ENCODE assay signal across 6 cellular contexts in the genomic region with DNA sequence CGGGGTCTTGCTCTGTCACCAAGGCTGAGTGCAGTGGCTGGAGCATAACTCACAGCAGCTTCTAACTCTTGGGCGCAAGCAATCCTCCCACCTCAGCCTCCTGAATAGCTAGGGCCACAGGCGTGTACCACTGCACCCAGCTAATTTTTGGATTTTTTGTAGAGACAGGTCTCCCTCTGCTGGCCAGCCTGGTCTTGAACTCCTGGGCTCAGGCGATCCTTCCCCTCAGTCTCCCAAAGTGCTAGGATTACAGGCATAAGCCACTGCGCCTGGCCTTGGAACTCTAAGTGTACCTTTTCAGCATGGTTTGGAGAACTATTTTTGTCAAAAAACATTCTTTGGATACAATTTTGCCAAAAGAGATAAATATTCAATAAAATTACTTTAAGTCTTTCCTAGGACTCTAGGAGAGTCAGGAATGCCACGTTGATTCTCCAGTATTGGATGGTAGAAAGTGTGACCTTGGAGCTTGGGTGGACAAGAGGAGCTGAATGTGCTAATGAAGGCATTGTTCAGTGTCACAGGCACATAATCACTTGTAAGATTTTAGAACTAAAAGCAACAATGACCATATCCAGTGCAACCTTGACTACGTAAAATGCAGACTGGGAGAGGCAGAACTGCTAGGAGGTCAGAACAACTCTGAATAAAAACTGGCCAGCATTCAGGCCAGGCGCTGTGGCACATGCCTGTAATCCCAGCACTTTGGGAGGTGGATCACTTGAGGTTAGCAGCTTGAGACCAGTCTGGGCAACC. TPM values are rescaled to one million over a fixed set of nuclear protein-coding genes. Genes with fewer than 3 reads are reported as not detected.
DNase-seq lines count a peak whose midpoint lies in the region; ATAC-seq and TF ChIP-seq lines count a peak whose summit lies in the region.

No MANE protein-coding gene starts in this region.

- H3K27me3 Mint-ChIP-seq in activated CD4-positive, alpha-beta T cell treated with anti-CD3 and anti-CD28 coated beads, Interleukin-2, amount 10 ng/mL, durations not matched to agents 24 days and 14 days = no peaks in the 10 kb centered on the region

- no peak for TF ChIP-seq EP300 in Ishikawa (IDR thresholded peaks at IDR 0.05; ENCODE audit: borderline replicate concordance)

- peak; percentile 30; the same call in 1 of the 2 replicates for TF ChIP-seq RAD21 in Ishikawa (IDR thresholded peaks at IDR 0.05; ENCODE audit: low read depth)

- intact Hi-C loops in A673 (cut with micrococcal nuclease; ENCODE audit: unreplicated experiment) = no loop called here
- intact Hi-C loops in activated CD4-positive, alpha-beta T cell treated with anti-CD3 and anti-CD28 coated beads, Interleukin-2, amount 10 ng/mL, durations not matched to agents 24 days and 14 days (cut with micrococcal nuclease) = no loop called here

- H3K27ac Mint-ChIP-seq in activated CD4-positive, alpha-beta T cell treated with anti-CD3 and anti-CD28 coated beads, Interleukin-2, amount 10 ng/mL, durations not matched to agents 24 days and 14 days = no peak overlapping the region

- no peak for ATAC-seq in HG02588 (IDR thresholded peaks at IDR 0.05; ENCODE audit: unreplicated experiment)

- H3K4me1 Mint-ChIP-seq in activated CD4-positive, alpha-beta T cell treated with anti-CD3 and anti-CD28 coated beads, Interleukin-2, amount 10 ng/mL, durations not matched to agents 24 days and 14 days = peaks cover 29% of the 10 kb centered on the region

- DNase-seq in A673 (ENCODE audit: low spot score) = peak; percentile 68
- peak; percentile 83 for DNase-seq in activated CD4-positive, alpha-beta T cell treated with anti-CD3 and anti-CD28 coated beads, Interleukin-2, amount 10 ng/mL, durations not matched to agents 24 days and 14 days
- no peak for DNase-seq in right atrium auricular region (ENCODE audit: low spot score)
- no peak for DNase-seq in SW480 (ENCODE audit: low spot score)

- peak; percentile 65 for TF ChIP-seq CTCF in A673 (conservative IDR thresholded peaks at IDR 0.05; ENCODE audit: low read depth, low read length)
- TF ChIP-seq CTCF in right atrium auricular region (IDR thresholded peaks at IDR 0.05) = peak; percentile 30 to 59

- H3K27ac ChIP-seq in A673 (ENCODE audit: low read depth, low read length, poor library complexity, severe bottlenecking) = no peak overlapping the region
- H3K27ac ChIP-seq in right atrium auricular region = no peak overlapping the region

- H3K27me3 ChIP-seq in A673 (replicated peaks; ENCODE audit: insufficient read depth, low read depth, low read length, poor library complexity) (no peaks in the 10 kb centered on the region), right atrium auricular region (no peaks in the 10 kb centered on the region)

- BruUV-seq in A673 (replicated peaks; lab: Mats Ljungman, UMichigan) = no TSS peak

- H3K4me1 ChIP-seq in A673 (ENCODE audit: insufficient read depth, low read length, poor library complexity, severe bottlenecking) (peaks cover 5% of the 10 kb centered on the region), right atrium auricular region (peaks cover 0 to 35% of the 10 kb centered on the region in 2 donors)

- H3K9me3 ChIP-seq in A673 (ENCODE audit: low read depth, low read length, poor library complexity, severe bottlenecking) (no peaks in the 10 kb centered on the region), right atrium auricular region (no peaks in the 10 kb centered on the region)

- POLR2A ChIA-PET in A673 (lab: Charles Lee; ENCODE audit: low non-redundant PET) = interaction anchor here (0.6 kb wide), 1 partner anchor 15 kb away, joined by 4 read pairs; no protein-coding TSS in a partner anchor

- CTCF ChIA-PET in A673 (lab: Charles Lee) = interaction anchor here (0.7 to 0.9 kb wide), 2 partner anchors 47 to 62 kb away, joined by 3 to 5 read pairs; partner anchors contain the start of gene COQ5

- H3K4me3 ChIP-seq in A673 (ENCODE audit: low read depth, low read length, poor library complexity, severe bottlenecking) (no peak overlapping the region), right atrium auricular region (no peak overlapping the region)

- H3K36me3 ChIP-seq in A673 (ENCODE audit: insufficient read depth, low read length, poor library complexity, severe bottlenecking) (peaks cover 58% of the 10 kb centered on the region), right atrium auricular region (peaks cover 48% of the 10 kb centered on the region)

- H3K4me3 Mint-ChIP-seq in activated CD4-positive, alpha-beta T cell treated with anti-CD3 and anti-CD28 coated beads, Interleukin-2, amount 10 ng/mL, durations not matched to agents 24 days and 14 days = peak overlapping the region; percentile 9

- H3K36me3 Mint-ChIP-seq in activated CD4-positive, alpha-beta T cell treated with anti-CD3 and anti-CD28 coated beads, Interleukin-2, amount 10 ng/mL, durations not matched to agents 24 days and 14 days (ENCODE audit: low read depth) = peaks cover 50% of the 10 kb centered on the region

- H3K9me3 Mint-ChIP-seq in activated CD4-positive, alpha-beta T cell treated with anti-CD3 and anti-CD28 coated beads, Interleukin-2, amount 10 ng/mL, durations not matched to agents 24 days and 14 days = no peaks in the 10 kb centered on the region

TF ChIP-seq in Ishikawa, 13 proteins besides CTCF, POLR2A, EP300 and RAD21:
- TF ChIP-seq CREB1 (IDR thresholded peaks at IDR 0.05; ENCODE audit: low read depth) (no peak), NFIC (IDR thresholded peaks at IDR 0.05) (no peak), CEBPB (IDR thresholded peaks at IDR 0.05) (no peak), USF1 (IDR thresholded peaks at IDR 0.05) (no peak), TEAD4 (IDR thresholded peaks at IDR 0.05) (no peak), TAF1 (IDR thresholded peaks at IDR 0.05; ENCODE audit: low read depth) (no peak), YY1 (IDR thresholded peaks at IDR 0.05; ENCODE audit: low read depth) (no peak), FOXM1 (IDR thresholded peaks at IDR 0.05; ENCODE audit: borderline replicate concordance, low read depth) (no peak), EGR1 (IDR thresholded peaks at IDR 0.05) (no peak), ZBTB7A (IDR thresholded peaks at IDR 0.05; ENCODE audit: low read depth) (no peak)
- TF ChIP-seq, protein P1, sequence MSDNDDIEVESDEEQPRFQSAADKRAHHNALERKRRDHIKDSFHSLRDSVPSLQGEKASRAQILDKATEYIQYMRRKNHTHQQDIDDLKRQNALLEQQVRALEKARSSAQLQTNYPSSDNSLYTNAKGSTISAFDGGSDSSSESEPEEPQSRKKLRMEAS (IDR thresholded peaks at IDR 0.05) = no peak
TF ChIP-seq in Ishikawa: peak in this region for 0.

RNA-seq across cellular contexts. Expression of gene SRSF9, which starts 2.8 kb away (rescaled TPM):
- total RNA-seq in A673 (2021) (308 and 328 TPM in 2 replicates), right atrium auricular region (10 to 100 TPM; 18.7 to 31.4 TPM)
- total RNA-seq in activated CD4-positive, alpha-beta T cell treated with anti-CD3 and anti-CD28 coated beads, Interleukin-2, amount 10 ng/mL, durations not matched to agents 24 days and 14 days = 249 and 255 TPM in 2 replicates

RNA-seq across cellular contexts. Expression of gene GATC, which starts 20.5 kb away (rescaled TPM):
- total RNA-seq in A673 (2021) = 40.2 and 42.4 TPM in 2 replicates
- 34.1 and 41.0 TPM in 2 replicates for total RNA-seq in activated CD4-positive, alpha-beta T cell treated with anti-CD3 and anti-CD28 coated beads, Interleukin-2, amount 10 ng/mL, durations not matched to agents 24 days and 14 days
- total RNA-seq in right atrium auricular region = 10 to 100 TPM; 11.6 to 13.6 TPM

RNA-seq across cellular contexts. Expression of gene TRIAP1, which starts 20.6 kb away (rescaled TPM):
- total RNA-seq in A673 (2021) = 29.4 and 36.4 TPM in 2 replicates
- 54.6 and 57.5 TPM in 2 replicates for total RNA-seq in activated CD4-positive, alpha-beta T cell treated with anti-CD3 and anti-CD28 coated beads, Interleukin-2, amount 10 ng/mL, durations not matched to agents 24 days and 14 days
- total RNA-seq in right atrium auricular region = 1 to 10 TPM; 8.9 to 9.2 TPM

RNA-seq across cellular contexts. Expression of gene COX6A1, which starts 28.8 kb away (rescaled TPM):
- total RNA-seq in A673 (2021) = 435 and 460 TPM in 2 replicates
- total RNA-seq in activated CD4-positive, alpha-beta T cell treated with anti-CD3 and anti-CD28 coated beads, Interleukin-2, amount 10 ng/mL, durations not matched to agents 24 days and 14 days = 362 and 363 TPM in 2 replicates
- 100 to 1,000 TPM; 190 to 291 TPM for total RNA-seq in right atrium auricular region

RNA-seq across cellular contexts. Expression of gene DYNLL1, which starts 29.2 kb away (rescaled TPM):
- 546 and 617 TPM in 2 replicates for total RNA-seq in A673 (2021)
- total RNA-seq in activated CD4-positive, alpha-beta T cell treated with anti-CD3 and anti-CD28 coated beads, Interleukin-2, amount 10 ng/mL, durations not matched to agents 24 days and 14 days = 330 and 351 TPM in 2 replicates
- total RNA-seq in right atrium auricular region = 100 to 1,000 TPM; 168 to 178 TPM

Comparison
In these comparisons a context has a peak if more than half of its experiments do, and no peak if none do; other contexts are left out.
1. DNase-seq: peak in A673 (single experiment) and activated CD4-positive, alpha-beta T cell treated with anti-CD3 and anti-CD28 coated beads, Interleukin-2, amount 10 ng/mL, durations not matched to agents 24 days and 14 days (single experiment); none in right atrium auricular region (single experiment) and SW480 (single experiment).